Comparison of ENCODE assay signal across 8 cellular contexts in genomic region chr12:46383654-46384450, GRCh38. TPM values are rescaled to one million over a fixed set of nuclear protein-coding genes. Genes with fewer than 3 reads are reported as not detected.
A peak's percentile ranks its signal among the peaks of the same experiment; 100 is the strongest.
DNase-seq lines count a peak whose midpoint lies in the region; ATAC-seq and TF ChIP-seq lines count a peak whose summit lies in the region.

No MANE protein-coding gene starts in this region.

- H3K27ac Mint-ChIP-seq in IgD-negative memory B cell, result peak overlapping the region; percentile 93 to 97 (median 96)

- ATAC-seq in GM21515 (IDR thresholded peaks at IDR 0.05; ENCODE audit: unreplicated experiment) (peak; percentile 44), left ventricle myocardium superior (peak; percentile 90), aorta (ENCODE audit: low FRiP score) (peak; percentile 95)

- H3K9me3 Mint-ChIP-seq in IgD-negative memory B cell, result no peaks in the 10 kb centered on the region

- peaks cover 33 to 54% of the 10 kb centered on the region in 2 donors for H3K4me1 ChIP-seq in adrenal gland (replicated peaks in 1 of 2)
- peaks cover 2 to 4% of the 10 kb centered on the region in 2 donors for H3K4me1 ChIP-seq in aorta (ENCODE audit: control insufficient read depth in 1 of 2, insufficient read depth in 2 of 2, low read length in 2 of 2)

- H3K27me3 Mint-ChIP-seq in IgD-negative memory B cell, result no peaks in the 10 kb centered on the region

- peak overlapping the region; percentile 89 to 97 (median 94) for H3K4me3 Mint-ChIP-seq in IgD-negative memory B cell

- H3K4me3 ChIP-seq in adrenal gland (peak overlapping the region in 3 of 4 donors; percentile 46 to 82 (median 79)), aorta (ENCODE audit: low read length in 2 of 2) (peak overlapping the region; percentile 47 to 70)

- peaks cover 33 to 39% (median 35%) of the 10 kb centered on the region in 3 donors for H3K4me1 Mint-ChIP-seq in IgD-negative memory B cell

- peak; percentile 80 to 96 for TF ChIP-seq POLR2A in adrenal gland (IDR thresholded peaks at IDR 0.05)

- peak in 5 of 6 experiments; percentile 12 to 41 (median 29) for TF ChIP-seq CTCF in adrenal gland (IDR thresholded peaks at IDR 0.05)

- DNase-seq in DMS79 treated with DMSO at 0.1 percent for 48 hours (lab: John Stamatoyannopoulos, UW) (peak; percentile 74), SW480 (ENCODE audit: low spot score) (peak; percentile 83), adrenal gland (peak; percentile 94 to 98 (median 96)), left ventricle myocardium superior (peak; percentile 97), putamen (ENCODE audit: low spot score) (peak; percentile 87), aorta (peak; percentile 96 to 97)

- H3K36me3 ChIP-seq in adrenal gland (replicated peaks in 1 of 2) (no peaks in the 10 kb centered on the region), aorta (ENCODE audit: control insufficient read depth in 1 of 2, insufficient read depth in 2 of 2, low read length in 1 of 2) (no peaks in the 10 kb centered on the region)

- intact Hi-C loops in adrenal gland (cut with DNase I) (loop anchor here in 1 of 2 donors (10.0 kb wide), 1 partner anchor 171 kb away; no protein-coding TSS in a partner anchor), left ventricle myocardium superior (cut with micrococcal nuclease) (loop anchor here (10.0 kb wide), 2 partner anchors 81 to 171 kb away; no protein-coding TSS in a partner anchor), aorta (cut with DNase I) (loop anchor here (1.0 to 10.0 kb wide), 5 partner anchors 12 to 1431 kb away; partner anchors contain the start of genes HDAC7 (in 1 of the 2) and SLC38A2 (in 1 of the 2))

- no peaks in the 10 kb centered on the region for H3K27me3 ChIP-seq in adrenal gland
- no peaks in the 10 kb centered on the region for H3K27me3 ChIP-seq in aorta (ENCODE audit: control insufficient read depth in 1 of 2, insufficient read depth in 2 of 2, low read length in 1 of 2)

- WGBS in adrenal gland, 4 donors, result 0 to 1% (median 0%) methylated on average over 13 to 47 of the region's 47 CpGs
- 0% methylated on average over 47 of the region's 47 CpGs for WGBS in aorta, 2 donors

- H3K36me3 Mint-ChIP-seq in IgD-negative memory B cell, result peaks cover 2% of the 10 kb centered on the region

- peak overlapping the region; percentile 96 to 100 (median 99) for H3K27ac ChIP-seq in adrenal gland
- H3K27ac ChIP-seq in aorta (ENCODE audit: low read depth in 1 of 2, low read length in 2 of 2), result peak overlapping the region; percentile 62 to 98

- no peaks in the 10 kb centered on the region for H3K9me3 ChIP-seq in adrenal gland (replicated peaks in 1 of 3)
- H3K9me3 ChIP-seq in aorta (ENCODE audit: control insufficient read depth, low read length), result no peaks in the 10 kb centered on the region

RNA-seq across cellular contexts. Expression of gene SLC38A2, which starts 11.3 kb away (rescaled TPM):
- polyA plus RNA-seq in IgD-negative memory B cell (51.1 TPM), adrenal gland (100 to 1,000 TPM in 2 of 3 donors, 10 to 100 TPM in 1; 94.6 to 119 (median 108) TPM), aorta (100 to 1,000 TPM in 1 of 2 donors, 10 to 100 TPM in 1; 46.0 to 206 TPM)
- total RNA-seq in adrenal gland (100 to 1,000 TPM; 128 to 948 (median 375) TPM), left ventricle myocardium superior (165 TPM), aorta (100 to 1,000 TPM; 329 to 405 TPM)

Comparison
In these comparisons a context has a peak if more than half of its experiments do, and no peak if none do; other contexts are left out.
1. Peak in every context shown above with its lines: DNase-seq, ATAC-seq, H3K4me3 ChIP-seq and H3K27ac ChIP-seq.
2. ATAC-seq: peak in every context shown above with its lines; median percentile 95 in aorta; 90 in left ventricle myocardium superior; 44 in GM21515.